In genomic region chr20:63530788-63531160, GRCh38 we compare ENCODE assay signal across 25 cellular contexts. TPM values are rescaled to one million over a fixed set of nuclear protein-coding genes. Genes with fewer than 3 reads are reported as not detected.
A peak's percentile ranks its signal among the peaks of the same experiment; 100 is the strongest.
DNase-seq lines count a peak whose midpoint lies in the region; ATAC-seq and TF ChIP-seq lines count a peak whose summit lies in the region.
"Had no signal": no experiment of that assay in that cellular context is flagged by ENCODE, and none has a peak within 500 bp of the region (broad histone marks: within the 10 kb centered on the region; RNA-seq: fewer than 3 reads in every experiment).

No MANE protein-coding gene starts in this region.

- peaks cover 0 to 31% of the 10 kb centered on the region in 2 donors for H3K27me3 ChIP-seq in duodenal mucosa (ENCODE audit: control insufficient read depth in 1 of 2, insufficient read depth in 2 of 2, low read length in 2 of 2)
- H3K27me3 ChIP-seq: ovary had no signal

- peaks cover 7% of the 10 kb centered on the region for H3K4me1 Mint-ChIP-seq in activated CD4-positive, alpha-beta T cell treated with anti-CD3 and anti-CD28 coated beads for 36 hours
- H3K4me1 Mint-ChIP-seq in progenitor cell of endocrine pancreas (ENCODE audit: low read depth), result peaks cover 2% of the 10 kb centered on the region

- intact Hi-C loops in activated CD4-positive, alpha-beta T cell treated with anti-CD3 and anti-CD28 coated beads for 36 hours (cut with DNase I, micrococcal nuclease), result loop anchor here in 1 of 2 experiments (10.0 kb wide), 2 partner anchors 334 to 534 kb away; partner anchors contain the start of genes ABHD16B, TCEA2 and TPD52L2

- peak overlapping the region; percentile 42 for H3K27ac ChIP-seq in duodenal mucosa (ENCODE audit: low read depth, low read length)
- H3K27ac ChIP-seq: ovary, SJSA1, VCaP had no signal

- H3K9me3 ChIP-seq in duodenal mucosa (ENCODE audit: control insufficient read depth in 1 of 2, low read length in 2 of 2), result no peaks in the 10 kb centered on the region
- H3K9me3 ChIP-seq: HAP-1, ovary, SJSA1 had no signal

- H3K9ac ChIP-seq in duodenal mucosa (ENCODE audit: low read depth in 1 of 2, low read length in 2 of 2), result no peak overlapping the region

- no peak for ATAC-seq in activated CD4-positive, alpha-beta T cell treated with anti-CD3 and anti-CD28 coated beads for 36 hours
- no peak for ATAC-seq in GM21390 (IDR thresholded peaks at IDR 0.05; ENCODE audit: unreplicated experiment)
- ATAC-seq: PC-3 had no signal

- DNase-seq in activated CD4-positive, alpha-beta T cell treated with anti-CD3 and anti-CD28 coated beads for 36 hours, result peak; percentile 3
- DNase-seq in activated CD4-positive, alpha-beta T cell treated with anti-CD3 and anti-CD28 coated beads, Interleukin-2, amount 50 U/mL, for 1 hour, result no peak
- DNase-seq in progenitor cell of endocrine pancreas (ENCODE audit: low spot score, unreplicated experiment) (peak; percentile 8), HEK293T (ENCODE audit: extremely low spot score) (no peak)
- DNase-seq: activated CD4-positive, alpha-beta T cell treated with anti-CD3 and anti-CD28 coated beads, Interleukin-2, amount 50 U/mL, for 4 hours; activated effector memory CD4-positive, alpha-beta T cell treated with Interleukin-2 at 50 U/mL for 16 hours; COR-L47; head of caudate nucleus; Karpas-422; NCI-H1930; NCI-H2227 treated with DMSO at 0.1 percent for 48 hours; NCI-H82; PC-3; T-helper 2 cell had no signal

- H3K4me3 ChIP-seq in duodenal mucosa (ENCODE audit: low read depth in 1 of 2, low read length in 2 of 2), result no peak overlapping the region
- H3K4me3 ChIP-seq: HAP-1, lung, ovary, SJSA1 had no signal

- no peak overlapping the region for H3K4me3 Mint-ChIP-seq in activated CD4-positive, alpha-beta T cell treated with anti-CD3 and anti-CD28 coated beads for 36 hours
- no peak overlapping the region for H3K4me3 Mint-ChIP-seq in progenitor cell of endocrine pancreas (ENCODE audit: low read depth)
- H3K4me3 Mint-ChIP-seq: brain had no signal

- CTCF ChIA-PET in activated CD4-positive, alpha-beta T cell treated with anti-CD3 and anti-CD28 coated beads for 36 hours (lab: Charles Lee), result no interaction called here
- CTCF ChIA-PET in HEK293T (lab: Yijun Ruan, JAX), result no interaction called here

- TF ChIP-seq CTCF in progenitor cell of endocrine pancreas (IDR thresholded peaks at IDR 0.05; ENCODE audit: unreplicated experiment), result no peak

- H3K4me1 ChIP-seq in duodenal mucosa (ENCODE audit: control insufficient read depth in 1 of 2, insufficient read depth in 2 of 2, low read length in 2 of 2), result peaks cover 24 to 25% of the 10 kb centered on the region in 2 donors
- H3K4me1 ChIP-seq: HAP-1, SJSA1 had no signal

- no peaks in the 10 kb centered on the region for H3K36me3 Mint-ChIP-seq in activated CD4-positive, alpha-beta T cell treated with anti-CD3 and anti-CD28 coated beads for 36 hours (ENCODE audit: low read depth)
- no peaks in the 10 kb centered on the region for H3K36me3 Mint-ChIP-seq in progenitor cell of endocrine pancreas (ENCODE audit: insufficient read depth)

- POLR2A ChIA-PET in activated CD4-positive, alpha-beta T cell treated with anti-CD3 and anti-CD28 coated beads for 36 hours (lab: Charles Lee), result no interaction called here
- POLR2A ChIA-PET in HEK293T (lab: Yijun Ruan, JAX), result interaction anchor here (2.0 kb wide), 1 partner anchor 10 kb away, joined by 8 read pairs; the partner anchor contains the start of gene PPDPF

- H3K36me3 ChIP-seq in duodenal mucosa (ENCODE audit: control insufficient read depth in 1 of 2, insufficient read depth in 2 of 2, low read length in 2 of 2), result peaks cover 0 to 4% of the 10 kb centered on the region in 2 donors
- H3K36me3 ChIP-seq: HAP-1, ovary, SJSA1 had no signal

- H3K27ac Mint-ChIP-seq in activated CD4-positive, alpha-beta T cell treated with anti-CD3 and anti-CD28 coated beads for 36 hours, result no peak overlapping the region
- H3K27ac Mint-ChIP-seq in progenitor cell of endocrine pancreas, result peak overlapping the region; percentile 83
- H3K27ac Mint-ChIP-seq: brain had no signal

- no peaks in the 10 kb centered on the region for H3K27me3 Mint-ChIP-seq in activated CD4-positive, alpha-beta T cell treated with anti-CD3 and anti-CD28 coated beads for 36 hours
- H3K27me3 Mint-ChIP-seq in progenitor cell of endocrine pancreas, result no peaks in the 10 kb centered on the region
- H3K27me3 Mint-ChIP-seq: brain had no signal

- no peaks in the 10 kb centered on the region for H3K9me3 Mint-ChIP-seq in activated CD4-positive, alpha-beta T cell treated with anti-CD3 and anti-CD28 coated beads for 36 hours (ENCODE audit: low read depth)
- H3K9me3 Mint-ChIP-seq in progenitor cell of endocrine pancreas (ENCODE audit: low read depth), result no peaks in the 10 kb centered on the region

TF ChIP-seq in HEK293T, 16 proteins besides CTCF, POLR2A, EP300 and RAD21:
- TF ChIP-seq LEF1 (IDR thresholded peaks at IDR 0.05; ENCODE audit: borderline replicate concordance) (no peak), PKNOX1 (IDR thresholded peaks at IDR 0.05) (no peak)

RNA-seq across cellular contexts. Expression of gene PTK6, which starts 6.4 kb away (rescaled TPM):
- total RNA-seq in activated CD4-positive, alpha-beta T cell treated with anti-CD3 and anti-CD28 coated beads for 36 hours, result under 1 TPM; 0.25 to 0.48 TPM
- total RNA-seq in progenitor cell of endocrine pancreas, result 0.29 and 0.31 TPM in 2 replicates
- total RNA-seq: SJSA1 had no signal

RNA-seq across cellular contexts. Expression of gene PPDPF, which starts 10.2 kb away (rescaled TPM):
- total RNA-seq in activated CD4-positive, alpha-beta T cell treated with anti-CD3 and anti-CD28 coated beads for 36 hours, result 100 to 1,000 TPM; 119 to 133 TPM
- 340 and 374 TPM in 2 replicates for total RNA-seq in progenitor cell of endocrine pancreas

RNA-seq across cellular contexts. Expression of gene SRMS, which starts 16.8 kb away (rescaled TPM):
- not detected for total RNA-seq in activated CD4-positive, alpha-beta T cell treated with anti-CD3 and anti-CD28 coated beads for 36 hours
- total RNA-seq in progenitor cell of endocrine pancreas, result not detected in 2 replicates
- total RNA-seq: A172, fibroblast of lung, lung, ovary, right cardiac atrium, SJSA1 had no signal

RNA-seq across cellular contexts. Expression of gene FNDC11, which starts 23.2 kb away (rescaled TPM):
- total RNA-seq in activated CD4-positive, alpha-beta T cell treated with anti-CD3 and anti-CD28 coated beads for 36 hours, result under 1 TPM; 0.18 to 0.27 TPM
- total RNA-seq in progenitor cell of endocrine pancreas, result 1.9 and 2.6 TPM in 2 replicates

RNA-seq across cellular contexts. Expression of gene EEF1A2, which starts 31.9 kb away (rescaled TPM):
- total RNA-seq in activated CD4-positive, alpha-beta T cell treated with anti-CD3 and anti-CD28 coated beads for 36 hours, result under 1 TPM; 0.69 to 0.81 TPM
- total RNA-seq in progenitor cell of endocrine pancreas, result 11.0 and 11.8 TPM in 2 replicates

Comparison
In these comparisons a context has a peak if more than half of its experiments do, and no peak if none do; other contexts are left out.
1. DNase-seq: peak in activated CD4-positive, alpha-beta T cell treated with anti-CD3 and anti-CD28 coated beads for 36 hours (single experiment) and progenitor cell of endocrine pancreas (single experiment); none in activated CD4-positive, alpha-beta T cell treated with anti-CD3 and anti-CD28 coated beads, Interleukin-2, amount 50 U/mL, for 1 hour (single experiment) and HEK293T (single experiment).